Comparison of ENCODE assay signal across 8 cellular contexts in genomic region chr6:99348823-99349619, GRCh38. TPM values are rescaled to one million over a fixed set of nuclear protein-coding genes. Genes with fewer than 3 reads are reported as not detected.
DNase-seq lines count a peak whose midpoint lies in the region; ATAC-seq, FAIRE-seq and TF ChIP-seq lines count a peak whose summit lies in the region.

No MANE protein-coding gene starts in this region.

- peaks cover 9% of the 10 kb centered on the region for H3K4me1 Mint-ChIP-seq in activated CD4-positive, alpha-beta T cell treated with anti-CD3 and anti-CD28 coated beads, Interleukin-2, amount 10 ng/mL, durations not matched to agents 7 days and 5 days
- H3K4me1 Mint-ChIP-seq in Calu3 (ENCODE audit: low read depth, unreplicated experiment): peaks cover 19% of the 10 kb centered on the region

- DNase-seq in activated CD4-positive, alpha-beta T cell treated with anti-CD3 and anti-CD28 coated beads, Interleukin-2, amount 10 ng/mL, durations not matched to agents 7 days and 5 days: no peak
- no peak for DNase-seq in activated CD4-positive, alpha-beta T cell treated with anti-CD3 and anti-CD28 coated beads for 48 hours
- DNase-seq in astrocyte of the cerebellum (ENCODE audit: low read depth) (no peak), kidney (no peak), thoracic aorta (ENCODE audit: low spot score) (no peak), GM19240 (ENCODE audit: insufficient read length, low spot score) (no peak), Calu3 (no peak)

- H3K36me3 Mint-ChIP-seq in activated CD4-positive, alpha-beta T cell treated with anti-CD3 and anti-CD28 coated beads, Interleukin-2, amount 10 ng/mL, durations not matched to agents 7 days and 5 days (ENCODE audit: low read depth): no peaks in the 10 kb centered on the region
- no peaks in the 10 kb centered on the region for H3K36me3 Mint-ChIP-seq in Calu3 (ENCODE audit: insufficient read depth, unreplicated experiment)

- no peaks in the 10 kb centered on the region for H3K4me1 ChIP-seq in kidney (ENCODE audit: control insufficient read depth in 1 of 2, insufficient read depth in 1 of 2, low read depth in 1 of 2, low read length in 2 of 2)
- H3K4me1 ChIP-seq in thoracic aorta (ENCODE audit: control insufficient read depth in 1 of 2, low read depth in 2 of 2): peaks cover 7 to 12% of the 10 kb centered on the region in 2 donors

- peaks cover 72% of the 10 kb centered on the region for H3K27me3 Mint-ChIP-seq in activated CD4-positive, alpha-beta T cell treated with anti-CD3 and anti-CD28 coated beads, Interleukin-2, amount 10 ng/mL, durations not matched to agents 7 days and 5 days
- H3K27me3 Mint-ChIP-seq in Calu3 (ENCODE audit: unreplicated experiment): peaks cover 28% of the 10 kb centered on the region

- POLR2A ChIA-PET in activated CD4-positive, alpha-beta T cell treated with anti-CD3 and anti-CD28 coated beads, Interleukin-2, amount 10 ng/mL, durations not matched to agents 7 days and 5 days (lab: Charles Lee): no interaction called here

- H3K27ac ChIP-seq in kidney (ENCODE audit: low read depth in 2 of 2, low read length in 2 of 2): no peak overlapping the region
- H3K27ac ChIP-seq in thoracic aorta: peak overlapping the region; percentile 41 to 47

- ATAC-seq in HG03442 (IDR thresholded peaks at IDR 0.05; ENCODE audit: unreplicated experiment) (peak; percentile 27), thoracic aorta (ENCODE audit: insufficient number of reproducible peaks, low FRiP score, low read depth) (peak; percentile 10)

- no TSS peak for BruUV-seq in Calu3 (replicated peaks; lab: Mats Ljungman, UMichigan)

- H3K4me3 ChIP-seq in astrocyte of the cerebellum (ENCODE audit: low read depth, low read length) (peak overlapping the region; percentile 53), kidney (ENCODE audit: low read length in 2 of 2) (peak overlapping the region; percentile 47 to 57), thoracic aorta (peak overlapping the region; percentile 88)

- H3K9me3 ChIP-seq in kidney (ENCODE audit: control insufficient read depth in 1 of 2, low read length in 2 of 2) (no peaks in the 10 kb centered on the region), thoracic aorta (no peaks in the 10 kb centered on the region)

- no peak overlapping the region for H3K9ac ChIP-seq in kidney (ENCODE audit: low read length in 2 of 2)

- intact Hi-C loops in kidney (cut with DNase I): no loop called here
- intact Hi-C loops in Calu3 (cut with micrococcal nuclease; ENCODE audit: unreplicated experiment): loop anchor here (10.0 kb wide), 1 partner anchor 406 kb away; no protein-coding TSS in a partner anchor

- H3K27me3 ChIP-seq in thoracic aorta (replicated peaks; ENCODE audit: insufficient read depth): no peaks in the 10 kb centered on the region

- no peaks in the 10 kb centered on the region for H3K9me3 Mint-ChIP-seq in activated CD4-positive, alpha-beta T cell treated with anti-CD3 and anti-CD28 coated beads, Interleukin-2, amount 10 ng/mL, durations not matched to agents 7 days and 5 days
- H3K9me3 Mint-ChIP-seq in Calu3 (ENCODE audit: low read depth, unreplicated experiment): no peaks in the 10 kb centered on the region

- CTCF ChIA-PET in activated CD4-positive, alpha-beta T cell treated with anti-CD3 and anti-CD28 coated beads, Interleukin-2, amount 10 ng/mL, durations not matched to agents 7 days and 5 days (lab: Charles Lee): interaction anchor here (1.3 kb wide), 1 partner anchor 12 kb away, joined by 3 read pairs; no protein-coding TSS in a partner anchor
- CTCF ChIA-PET in Calu3 (lab: Charles Lee): interaction anchor here (1.0 kb wide), 1 partner anchor 14 kb away, joined by 5 read pairs; no protein-coding TSS in a partner anchor

- no peak for FAIRE-seq in kidney (lab: Jason Lieb, UNC)

- in situ Hi-C loops in astrocyte of the cerebellum (cut with HindIII; ENCODE audit: low sequenced_read_pairs): no loop called here

- H3K4me3 Mint-ChIP-seq in activated CD4-positive, alpha-beta T cell treated with anti-CD3 and anti-CD28 coated beads, Interleukin-2, amount 10 ng/mL, durations not matched to agents 7 days and 5 days: peak overlapping the region; percentile 51
- no peak overlapping the region for H3K4me3 Mint-ChIP-seq in Calu3 (ENCODE audit: low read depth, unreplicated experiment)

- no peak for TF ChIP-seq CTCF in astrocyte of the cerebellum (IDR thresholded peaks at IDR 0.05; ENCODE audit: low read depth, low read length, missing control alignments)
- TF ChIP-seq CTCF in kidney (IDR thresholded peaks at IDR 0.05; ENCODE audit: borderline replicate concordance, extremely low read depth, insufficient read depth): no peak
- no peak for TF ChIP-seq CTCF in thoracic aorta (IDR thresholded peaks at IDR 0.05)
- no peak for TF ChIP-seq CTCF in Calu3 (IDR thresholded peaks at IDR 0.05; ENCODE audit: unreplicated experiment)

- H3K36me3 ChIP-seq in kidney (ENCODE audit: control insufficient read depth in 1 of 2, insufficient read depth in 2 of 2, low read length in 2 of 2) (no peaks in the 10 kb centered on the region), thoracic aorta (no peaks in the 10 kb centered on the region)

- no peak overlapping the region for H3K27ac Mint-ChIP-seq in activated CD4-positive, alpha-beta T cell treated with anti-CD3 and anti-CD28 coated beads, Interleukin-2, amount 10 ng/mL, durations not matched to agents 7 days and 5 days
- no peak overlapping the region for H3K27ac Mint-ChIP-seq in Calu3 (ENCODE audit: unreplicated experiment)

RNA-seq across cellular contexts. Expression of gene FAXC, which starts 0.5 kb away (rescaled TPM):
- under 1 TPM in 1 of 2 experiments, not detected in 1; 0.07 TPM for total RNA-seq in activated CD4-positive, alpha-beta T cell treated with anti-CD3 and anti-CD28 coated beads, Interleukin-2, amount 10 ng/mL, durations not matched to agents 7 days and 5 days
- total RNA-seq in kidney (1.4 TPM), thoracic aorta (under 1 TPM; 0.81 to 0.99 TPM), Calu3 (2022) (0.83 and 1.5 TPM in 2 replicates)
- polyA plus RNA-seq in kidney (ENCODE audit: insufficient read depth, low read depth, low replicate concordance): 3.3 TPM

RNA-seq across cellular contexts. Expression of gene COQ3, which starts 45.0 kb away (rescaled TPM):
- total RNA-seq in activated CD4-positive, alpha-beta T cell treated with anti-CD3 and anti-CD28 coated beads, Interleukin-2, amount 10 ng/mL, durations not matched to agents 7 days and 5 days: 1 to 10 TPM; 8.2 to 8.3 TPM
- total RNA-seq in kidney: 8.1 TPM
- polyA plus RNA-seq in kidney (ENCODE audit: insufficient read depth, low read depth, low replicate concordance): 18.7 TPM
- total RNA-seq in thoracic aorta: 1 to 10 TPM in 1 of 2 donors, under 1 TPM in 1; 0.95 to 2.0 TPM
- 5.8 and 7.6 TPM in 2 replicates for total RNA-seq in Calu3 (2022)

Comparison
In these comparisons a context has a peak if more than half of its experiments do, and no peak if none do; other contexts are left out.
1. H3K27ac ChIP-seq: peak in thoracic aorta (2 of 2); none in kidney (0 of 2).
2. Peak in every context shown above with its lines, with median percentiles within 50 percentile points of each other: H3K4me3 ChIP-seq.